In genomic region chr19:2240881-2241760, GRCh38 we compare ENCODE assay signal across 1 cellular context.
TF ChIP-seq lines count a peak whose summit lies in the region.

No MANE protein-coding gene starts in this region.

TF ChIP-seq in neural cell, 6 proteins besides CTCF, POLR2A, EP300 and RAD21:
- TF ChIP-seq REST (IDR thresholded peaks at IDR 0.05; ENCODE audit: borderline replicate concordance): no peak
- no peak for TF ChIP-seq POLR2AphosphoS5 (IDR thresholded peaks at IDR 0.05)
- no peak for TF ChIP-seq EZH2 (IDR thresholded peaks at IDR 0.05; ENCODE audit: borderline replicate concordance, insufficient read depth, low read length, poor library complexity, severe bottlenecking)
- TF ChIP-seq TAF1 (IDR thresholded peaks at IDR 0.05; ENCODE audit: low read depth): no peak
- TF ChIP-seq SMC3 (conservative IDR thresholded peaks at IDR 0.05; ENCODE audit: poor library complexity): no peak
- no peak for TF ChIP-seq MXI1 (conservative IDR thresholded peaks at IDR 0.05; ENCODE audit: poor library complexity, severe bottlenecking)
